Comparison of ENCODE assay signal across 25 cellular contexts in the genomic region with DNA sequence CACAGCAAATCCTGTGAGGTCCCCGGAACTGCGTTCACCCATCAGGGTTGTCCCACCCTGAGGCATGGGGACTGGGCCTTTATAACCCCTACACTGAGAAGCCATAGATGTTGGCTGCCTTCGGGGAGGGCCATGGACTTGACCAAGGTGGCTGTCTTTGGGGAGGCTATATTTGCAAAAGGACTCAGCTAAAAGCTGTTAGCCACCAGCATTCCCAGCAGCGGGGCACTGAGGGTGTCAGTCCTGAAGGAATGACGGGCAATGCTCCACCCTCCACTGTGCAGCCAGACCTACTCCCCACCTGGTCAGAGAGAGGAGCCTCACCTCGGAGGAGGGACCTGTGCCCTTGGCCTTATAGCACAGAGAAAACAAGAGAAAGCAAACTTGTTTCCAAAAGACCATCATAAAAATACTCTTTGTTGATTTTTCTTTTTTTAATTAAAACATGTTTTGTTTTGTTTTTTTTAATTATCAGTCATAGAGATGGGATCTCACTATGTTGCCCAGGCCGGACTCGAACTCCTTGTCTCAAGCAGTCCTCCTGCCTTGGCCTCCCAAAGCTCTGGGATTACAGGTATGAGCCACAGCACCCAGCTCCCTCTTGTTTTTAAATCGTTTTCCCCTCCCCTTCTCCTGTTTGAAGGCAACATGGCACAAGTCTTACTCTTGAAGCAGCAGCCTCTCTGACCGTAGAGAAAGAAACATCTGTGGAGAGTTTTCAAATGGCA.
"Had no signal": no experiment of that assay in that cellular context is flagged by ENCODE, and none has a peak within 500 bp of the region (broad histone marks: within the 10 kb centered on the region; RNA-seq: fewer than 3 reads in every experiment).

No MANE protein-coding gene starts in this region.

- H3K27ac ChIP-seq: ascending aorta, brain microvascular endothelial cell, coronary artery, heart left ventricle, neural progenitor cell, sigmoid colon, transverse colon had no signal

- H3K9me3 ChIP-seq: ascending aorta, esophagus squamous epithelium, sigmoid colon, transverse colon, uterus had no signal

- H3K27me3 ChIP-seq: ascending aorta, brain microvascular endothelial cell, esophagus squamous epithelium, heart left ventricle, neural progenitor cell, sigmoid colon, transverse colon, uterus had no signal

- H3K4me1 Mint-ChIP-seq: activated CD4-positive, alpha-beta memory T cell treated with anti-CD3 and anti-CD28 coated beads, Interleukin-2, amount 10 ng/mL, durations not matched to agents 7 days and 5 days; activated CD4-positive, alpha-beta T cell treated with anti-CD3 and anti-CD28 coated beads, Interleukin-2, amount 10 ng/mL, durations not matched to agents 24 days and 14 days; central memory CD8-positive, alpha-beta T cell; naive thymus-derived CD8-positive, alpha-beta T cell; neural progenitor cell; stimulated activated naive B cell treated with anti-CD40 and anti-IgM and Interleukin-4, amounts not matched to agents 10 μg/mL and 1 μg/mL and 100 μg/mL, for 72 hours had no signal

- H3K36me3 ChIP-seq: ascending aorta, brain microvascular endothelial cell, esophagus squamous epithelium, heart left ventricle, neural progenitor cell, sigmoid colon, transverse colon, uterus had no signal

- H3K4me1 ChIP-seq: ascending aorta, neural progenitor cell, transverse colon had no signal

- H3K4me3 Mint-ChIP-seq: activated CD4-positive, alpha-beta memory T cell treated with anti-CD3 and anti-CD28 coated beads, Interleukin-2, amount 10 ng/mL, durations not matched to agents 7 days and 5 days; activated CD4-positive, alpha-beta T cell treated with anti-CD3 and anti-CD28 coated beads, Interleukin-2, amount 10 ng/mL, durations not matched to agents 24 days and 14 days; activated T-cell treated with anti-CD3 and anti-CD28 coated beads, Interleukin-2, amount 50 U/mL, for 72 hours; central memory CD8-positive, alpha-beta T cell; mesothelial cell of epicardium; naive thymus-derived CD8-positive, alpha-beta T cell; neural progenitor cell; stimulated activated naive B cell treated with anti-CD40 and anti-IgM and Interleukin-4, amounts not matched to agents 10 μg/mL and 1 μg/mL and 100 μg/mL, for 72 hours had no signal

- H3K9me3 Mint-ChIP-seq: activated CD4-positive, alpha-beta memory T cell treated with anti-CD3 and anti-CD28 coated beads, Interleukin-2, amount 10 ng/mL, durations not matched to agents 7 days and 5 days; activated CD4-positive, alpha-beta T cell treated with anti-CD3 and anti-CD28 coated beads, Interleukin-2, amount 10 ng/mL, durations not matched to agents 24 days and 14 days; activated naive CD4-positive, alpha-beta T cell treated with anti-CD3 and anti-CD28 coated beads, Interleukin-2, amount 50 U/mL, for 72 hours; activated T-cell treated with anti-CD3 and anti-CD28 coated beads, Interleukin-2, amount 50 U/mL, for 72 hours; central memory CD8-positive, alpha-beta T cell; mesothelial cell of epicardium; naive thymus-derived CD8-positive, alpha-beta T cell had no signal

- H2AFZ ChIP-seq: neural progenitor cell had no signal

- H3K36me3 Mint-ChIP-seq: activated naive CD4-positive, alpha-beta T cell treated with anti-CD3 and anti-CD28 coated beads, Interleukin-2, amount 50 U/mL, for 72 hours; mesothelial cell of epicardium; naive thymus-derived CD8-positive, alpha-beta T cell; neural progenitor cell; stimulated activated naive B cell treated with anti-CD40 and anti-IgM and Interleukin-4, amounts not matched to agents 10 μg/mL and 1 μg/mL and 100 μg/mL, for 72 hours had no signal

- DNase-seq: activated CD4-positive, alpha-beta memory T cell treated with anti-CD3 and anti-CD28 coated beads, Interleukin-2, amount 10 ng/mL, durations not matched to agents 7 days and 5 days; activated CD4-positive, alpha-beta T cell treated with anti-CD3 and anti-CD28 coated beads, Interleukin-2, amount 10 ng/mL, durations not matched to agents 24 days and 14 days; activated gamma-delta T cell treated with Interleukin-2 at 50 U/mL for 16 hours; activated T-cell treated with anti-CD3 and anti-CD28 coated beads, Interleukin-2, amount 50 U/mL, for 72 hours; brain microvascular endothelial cell; esophagus squamous epithelium; naive thymus-derived CD8-positive, alpha-beta T cell; retina; sigmoid colon; stimulated activated CD4-positive, alpha-beta T cell treated with anti-CD3 and anti-CD28 coated beads, Interleukin-2, amount 100 ng/mL, for 48 hours; stimulated activated CD8-positive, alpha-beta memory T cell treated with anti-CD3 and anti-CD28 coated beads, Interleukin-4, amount 100 ng/mL, for 48 hours; stimulated activated naive B cell treated with anti-CD40 and anti-IgM and Interleukin-4, amounts not matched to agents 10 μg/mL and 1 μg/mL and 100 μg/mL, for 72 hours; T-helper 2 cell; transverse colon; uterus had no signal

- H3K27me3 Mint-ChIP-seq: activated CD4-positive, alpha-beta T cell treated with anti-CD3 and anti-CD28 coated beads, Interleukin-2, amount 10 ng/mL, durations not matched to agents 24 days and 14 days; progenitor cell of endocrine pancreas had no signal

- H3K4me3 ChIP-seq: ascending aorta, coronary artery, esophagus squamous epithelium, heart left ventricle, lung, neural progenitor cell, sigmoid colon, smooth muscle cell, transverse colon, uterus had no signal

- H3K4me2 ChIP-seq: neural progenitor cell, smooth muscle cell had no signal

- H3K9ac ChIP-seq: neural progenitor cell had no signal

- H3K27ac Mint-ChIP-seq: activated CD4-positive, alpha-beta memory T cell treated with anti-CD3 and anti-CD28 coated beads, Interleukin-2, amount 10 ng/mL, durations not matched to agents 7 days and 5 days; activated CD4-positive, alpha-beta T cell treated with anti-CD3 and anti-CD28 coated beads, Interleukin-2, amount 10 ng/mL, durations not matched to agents 24 days and 14 days; activated naive CD4-positive, alpha-beta T cell treated with anti-CD3 and anti-CD28 coated beads, Interleukin-2, amount 50 U/mL, for 72 hours; activated T-cell treated with anti-CD3 and anti-CD28 coated beads, Interleukin-2, amount 50 U/mL, for 72 hours; mesothelial cell of epicardium; neural progenitor cell; progenitor cell of endocrine pancreas; stimulated activated naive B cell treated with anti-CD40 and anti-IgM and Interleukin-4, amounts not matched to agents 10 μg/mL and 1 μg/mL and 100 μg/mL, for 72 hours had no signal
